ENCODE assay signal across 23 cellular contexts in genomic region chr5:148632280-148632679, GRCh38. TPM values are rescaled to one million over a fixed set of nuclear protein-coding genes. Genes with fewer than 3 reads are reported as not detected.
DNase-seq lines count a peak whose midpoint lies in the region; FAIRE-seq and TF ChIP-seq lines count a peak whose summit lies in the region.
"Had no signal": no experiment of that assay in that cellular context is flagged by ENCODE, and none has a peak within 500 bp of the region (broad histone marks: within the 10 kb centered on the region; RNA-seq: fewer than 3 reads in every experiment).

No MANE protein-coding gene starts in this region.

- H4K20me1 ChIP-seq in hepatocyte (ENCODE audit: insufficient read depth, poor library complexity, severe bottlenecking), result no peaks in the 10 kb centered on the region

- intact Hi-C loops in sigmoid colon (cut with DNase I), result no loop called here
- intact Hi-C loops in stomach (cut with DNase I; ENCODE audit: low total_unique reads), result no loop called here

- no peak overlapping the region for H3K4me3 ChIP-seq in hepatocyte
- H3K4me3 ChIP-seq in sigmoid colon, result peak overlapping the region in 1 of 4 donors; percentile 8
- H3K4me3 ChIP-seq in stomach, result no peak overlapping the region
- H3K4me3 ChIP-seq: GM23248, HAP-1 had no signal

- TF ChIP-seq CTCF in hepatocyte (IDR thresholded peaks at IDR 0.05; ENCODE audit: poor library complexity) (no peak), sigmoid colon (IDR thresholded peaks at IDR 0.05) (no peak), stomach (IDR thresholded peaks at IDR 0.05) (no peak)

- TF ChIP-seq POLR2A in sigmoid colon (IDR thresholded peaks at IDR 0.05), result no peak
- no peak for TF ChIP-seq POLR2A in stomach (IDR thresholded peaks at IDR 0.05)
- no peak for TF ChIP-seq POLR2A in GM12891 (IDR thresholded peaks at IDR 0.05; ENCODE audit: low read depth, low read length)

- WGBS in hepatocyte (ENCODE audit: low lambda C conversion rate, missing lambda C conversion rate), result 50% methylated on average over 4 of the region's 4 CpGs
- 61 to 77% methylated on average over 4 of the region's 4 CpGs for WGBS in sigmoid colon, 2 donors
- 52 to 74% (median 65%) methylated on average over 4 of the region's 4 CpGs for WGBS in stomach, 5 donors

- DNase-seq in activated naive CD4-positive, alpha-beta T cell treated with anti-CD3 and anti-CD28 coated beads, Interleukin-2, amount 10 ng/mL, durations not matched to agents 7 days and 5 days, result no peak
- no peak for DNase-seq in hepatocyte (ENCODE audit: low spot score)
- DNase-seq in sigmoid colon, result no peak
- no peak for DNase-seq in stomach
- DNase-seq in GM12891 (ENCODE audit: insufficient read length, low spot score), result no peak
- DNase-seq in NCI-H1436 treated with DMSO at 0.1 percent for 48 hours (lab: John Stamatoyannopoulos, UW), result no peak
- DNase-seq: 8988T; C1 segment of cervical spinal cord; Caco-2; CD4-positive, CD25-positive, alpha-beta regulatory T cell; CD8-positive, alpha-beta memory T cell; GM23248 had no signal

- H3K4me1 Mint-ChIP-seq in activated naive CD4-positive, alpha-beta T cell treated with anti-CD3 and anti-CD28 coated beads, Interleukin-2, amount 50 U/mL, for 24 hours, result peaks cover 4% of the 10 kb centered on the region
- peaks cover 2% of the 10 kb centered on the region for H3K4me1 Mint-ChIP-seq in activated naive CD4-positive, alpha-beta T cell treated with anti-CD3 and anti-CD28 coated beads, Interleukin-2, amount 10 ng/mL, durations not matched to agents 7 days and 5 days
- H3K4me1 Mint-ChIP-seq: CD4-positive, CD25-positive, alpha-beta regulatory T cell; IgD-negative memory B cell had no signal

- H3K27ac Mint-ChIP-seq in activated naive CD4-positive, alpha-beta T cell treated with anti-CD3 and anti-CD28 coated beads, Interleukin-2, amount 50 U/mL, for 24 hours, result peak overlapping the region; percentile 2
- H3K27ac Mint-ChIP-seq in activated naive CD4-positive, alpha-beta T cell treated with anti-CD3 and anti-CD28 coated beads, Interleukin-2, amount 10 ng/mL, durations not matched to agents 7 days and 5 days, result no peak overlapping the region
- H3K27ac Mint-ChIP-seq: CD4-positive, CD25-positive, alpha-beta regulatory T cell had no signal

- no peak overlapping the region for H3K4me3 Mint-ChIP-seq in activated naive CD4-positive, alpha-beta T cell treated with anti-CD3 and anti-CD28 coated beads, Interleukin-2, amount 50 U/mL, for 24 hours
- H3K4me3 Mint-ChIP-seq in activated naive CD4-positive, alpha-beta T cell treated with anti-CD3 and anti-CD28 coated beads, Interleukin-2, amount 10 ng/mL, durations not matched to agents 7 days and 5 days, result no peak overlapping the region
- H3K4me3 Mint-ChIP-seq: CD4-positive, CD25-positive, alpha-beta regulatory T cell; CD8-positive, alpha-beta memory T cell; IgD-negative memory B cell had no signal

- FAIRE-seq in GM12891 (lab: Jason Lieb, UNC), result no peak
- FAIRE-seq: D721Med, G401.6, GM12892, GM18507, HepG2 had no signal

- H2AFZ ChIP-seq in hepatocyte, result no peak overlapping the region
- H2AFZ ChIP-seq: GM23248 had no signal

- peaks cover 7% of the 10 kb centered on the region for H3K4me1 ChIP-seq in hepatocyte (ENCODE audit: insufficient read depth)
- H3K4me1 ChIP-seq in sigmoid colon, result peaks cover 0 to 57% (median 36%) of the 10 kb centered on the region in 4 donors
- no peaks in the 10 kb centered on the region for H3K4me1 ChIP-seq in stomach
- H3K4me1 ChIP-seq: Caco-2, HAP-1 had no signal

- H3K79me2 ChIP-seq in hepatocyte, result no peaks in the 10 kb centered on the region

- H3K36me3 ChIP-seq in hepatocyte (replicated peaks; ENCODE audit: insufficient read depth, low read depth) (no peaks in the 10 kb centered on the region), sigmoid colon (no peaks in the 10 kb centered on the region), stomach (no peaks in the 10 kb centered on the region)
- H3K36me3 ChIP-seq: HAP-1 had no signal

- TF ChIP-seq EP300 in sigmoid colon (IDR thresholded peaks at IDR 0.05) (no peak), stomach (IDR thresholded peaks at IDR 0.05) (no peak)

- H3K9me3 Mint-ChIP-seq in activated naive CD4-positive, alpha-beta T cell treated with anti-CD3 and anti-CD28 coated beads, Interleukin-2, amount 50 U/mL, for 24 hours, result no peaks in the 10 kb centered on the region
- no peaks in the 10 kb centered on the region for H3K9me3 Mint-ChIP-seq in activated naive CD4-positive, alpha-beta T cell treated with anti-CD3 and anti-CD28 coated beads, Interleukin-2, amount 10 ng/mL, durations not matched to agents 7 days and 5 days
- H3K9me3 Mint-ChIP-seq: CD4-positive, CD25-positive, alpha-beta regulatory T cell; CD8-positive, alpha-beta memory T cell had no signal

- H3K27ac ChIP-seq in hepatocyte (no peak overlapping the region), sigmoid colon (peak overlapping the region in 3 of 4 donors; percentile 8 to 67 (median 64)), stomach (no peak overlapping the region)
- H3K27ac ChIP-seq: GM23248 had no signal

- H3K27me3 Mint-ChIP-seq in activated naive CD4-positive, alpha-beta T cell treated with anti-CD3 and anti-CD28 coated beads, Interleukin-2, amount 50 U/mL, for 24 hours, result peaks cover 11% of the 10 kb centered on the region
- H3K27me3 Mint-ChIP-seq in activated naive CD4-positive, alpha-beta T cell treated with anti-CD3 and anti-CD28 coated beads, Interleukin-2, amount 10 ng/mL, durations not matched to agents 7 days and 5 days, result peaks cover 10% of the 10 kb centered on the region

- peak overlapping the region; percentile 53 for H3K4me2 ChIP-seq in hepatocyte

- H3K9me3 ChIP-seq in hepatocyte (ENCODE audit: low read depth), result no peaks in the 10 kb centered on the region
- no peaks in the 10 kb centered on the region for H3K9me3 ChIP-seq in sigmoid colon
- no peaks in the 10 kb centered on the region for H3K9me3 ChIP-seq in stomach
- H3K9me3 ChIP-seq: Caco-2, HAP-1 had no signal

- H3K27me3 ChIP-seq in hepatocyte (no peaks in the 10 kb centered on the region), sigmoid colon (no peaks in the 10 kb centered on the region), stomach (no peaks in the 10 kb centered on the region)

- no peaks in the 10 kb centered on the region for H3K36me3 Mint-ChIP-seq in activated naive CD4-positive, alpha-beta T cell treated with anti-CD3 and anti-CD28 coated beads, Interleukin-2, amount 50 U/mL, for 24 hours
- H3K36me3 Mint-ChIP-seq in activated naive CD4-positive, alpha-beta T cell treated with anti-CD3 and anti-CD28 coated beads, Interleukin-2, amount 10 ng/mL, durations not matched to agents 7 days and 5 days, result no peaks in the 10 kb centered on the region
- H3K36me3 Mint-ChIP-seq: CD4-positive, CD25-positive, alpha-beta regulatory T cell; CD8-positive, alpha-beta memory T cell had no signal

- CTCF ChIA-PET in activated naive CD4-positive, alpha-beta T cell treated with anti-CD3 and anti-CD28 coated beads, Interleukin-2, amount 10 ng/mL, durations not matched to agents 7 days and 5 days (lab: Charles Lee), result no interaction called here

- H3K9me2 ChIP-seq in hepatocyte (replicated peaks; ENCODE audit: insufficient read depth), result no peaks in the 10 kb centered on the region

TF ChIP-seq in GM12891, 5 proteins besides CTCF, POLR2A, EP300 and RAD21:
- TF ChIP-seq POU2F2 (IDR thresholded peaks at IDR 0.05; ENCODE audit: low read depth, low read length), result no peak
- TF ChIP-seq TAF1 (IDR thresholded peaks at IDR 0.05; ENCODE audit: low read depth, low read length), result no peak
- no peak for TF ChIP-seq PAX5 (IDR thresholded peaks at IDR 0.05; ENCODE audit: insufficient read depth, low read length, severe bottlenecking)
- TF ChIP-seq SPI1 (IDR thresholded peaks at IDR 0.05; ENCODE audit: low read depth, low read length), result no peak
- TF ChIP-seq POLR2AphosphoS5 (IDR thresholded peaks at IDR 0.05; ENCODE audit: low read depth, low read length), result no peak
TF ChIP-seq in GM12891: peak in this region for 0.

RNA-seq across cellular contexts. Expression of gene HTR4, which starts 22.0 kb away (rescaled TPM):
- total RNA-seq in hepatocyte (2.0 and 2.3 TPM in 2 replicates), sigmoid colon (10 to 100 TPM in 1 of 4 donors, 1 to 10 TPM in 3; 1.7 to 16.1 (median 4.1) TPM), stomach (10 to 100 TPM in 1 of 5 donors, 1 to 10 TPM in 1, under 1 TPM in 1, not detected in 2; 0.92 to 17.4 (median 7.6) TPM)
- polyA plus RNA-seq in hepatocyte (0.17 and 0.29 TPM in 2 replicates), sigmoid colon (1 to 10 TPM in 2 of 3 donors, under 1 TPM in 1; 0.60 to 4.2 (median 1.6) TPM), stomach (not detected)
- not detected for polyA plus RNA-seq in GM12891 (2012; ENCODE audit: low read depth, missing spikeins)
- total RNA-seq: A673; Caco-2; CD4-positive, CD25-positive, alpha-beta regulatory T cell; CD8-positive, alpha-beta memory T cell; GM23248; H4; HepG2 had no signal
- polyA plus RNA-seq: AG04450; CD4-positive, CD25-positive, alpha-beta regulatory T cell; CD8-positive, alpha-beta memory T cell; GM23248; HepG2; IgD-negative memory B cell had no signal

Comparison
In these comparisons a context has a peak if more than half of its experiments do, and no peak if none do; other contexts are left out.
1. H3K27ac ChIP-seq: peak in sigmoid colon (3 of 4); none in hepatocyte (single experiment) and stomach (0 of 5).